ENCODE assay signal across 22 cellular contexts in the genomic region with DNA sequence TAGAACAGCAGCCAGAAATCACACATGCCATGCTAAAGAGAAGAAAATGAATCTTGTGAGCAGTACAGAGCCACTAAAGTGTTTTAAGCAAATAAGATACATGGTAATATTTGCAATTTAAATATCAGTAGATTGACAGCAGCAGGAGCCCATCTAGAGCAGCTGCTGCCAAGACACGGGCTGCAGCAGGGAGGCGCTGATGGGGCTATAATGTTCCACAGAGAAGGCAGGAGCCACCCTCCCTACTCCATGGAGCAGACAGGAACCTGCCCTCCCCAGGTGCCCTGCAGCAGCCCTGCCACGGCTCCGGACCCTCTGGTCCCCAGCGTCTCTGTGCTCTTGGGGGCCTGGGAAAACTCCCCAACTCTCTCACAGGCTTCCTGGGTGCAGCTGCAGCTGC.
A peak's percentile ranks its signal among the peaks of the same experiment; 100 is the strongest.
DNase-seq lines count a peak whose midpoint lies in the region; ATAC-seq, FAIRE-seq and TF ChIP-seq lines count a peak whose summit lies in the region.
"Had no signal": no experiment of that assay in that cellular context is flagged by ENCODE, and none has a peak within 500 bp of the region (broad histone marks: within the 10 kb centered on the region; RNA-seq: fewer than 3 reads in every experiment).

No MANE protein-coding gene starts in this region.

- peaks cover 31% of the 10 kb centered on the region for H3K9me3 Mint-ChIP-seq in central memory CD8-positive, alpha-beta T cell

- TF ChIP-seq POLR2A in upper lobe of left lung (IDR thresholded peaks at IDR 0.05): no peak

- peak; percentile 47 for DNase-seq in H7
- DNase-seq in central memory CD8-positive, alpha-beta T cell (ENCODE audit: low spot score in 2 of 2): no peak
- DNase-seq in iPS-NIHi7 (ENCODE audit: extremely low spot score): peak; percentile 56
- DNase-seq in upper lobe of left lung: no peak
- DNase-seq in HTR-8/SVneo (ENCODE audit: insufficient read length, low spot score): no peak
- DNase-seq in HPDE6-E6E7 (ENCODE audit: extremely low spot score): no peak
- DNase-seq: DMS53, GDM1, KBM-7, MM.1S, NCI-H1092, NCI-H2081, NCI-H2171 treated with DMSO at 0.1 percent for 48 hours, NCI-H446, Right ventricle myocardium superior had no signal

- no peak for FAIRE-seq in HTR-8/SVneo (lab: Jason Lieb, UNC)
- FAIRE-seq: A204.1, GM18507 had no signal

- no peak overlapping the region for H3K4me3 Mint-ChIP-seq in central memory CD8-positive, alpha-beta T cell
- H3K4me3 Mint-ChIP-seq: B cell, CD14-positive monocyte had no signal

- WGBS in upper lobe of left lung, 2 donors: 81 to 84% methylated on average over 2 to 5 of the region's 5 CpGs

- ATAC-seq in central memory CD8-positive, alpha-beta T cell (replicated peaks; ENCODE audit: extremely low read depth, poor library complexity, severe bottlenecking): peak; percentile 24
- peak; percentile 35 to 37 for ATAC-seq in upper lobe of left lung (ENCODE audit: low FRiP score in 2 of 2)
- ATAC-seq in GM19395 (IDR thresholded peaks at IDR 0.05; ENCODE audit: unreplicated experiment): no peak

- peaks cover 0 to 27% (median 10%) of the 10 kb centered on the region in 4 donors for H3K9me3 ChIP-seq in upper lobe of left lung

- no peak overlapping the region for H3K4me3 ChIP-seq in H7 (ENCODE audit: insufficient read depth, low read depth, low read length)
- H3K4me3 ChIP-seq in upper lobe of left lung: no peak overlapping the region
- H3K4me3 ChIP-seq: HAP-1, SK-N-MC had no signal

- H3K27me3 Mint-ChIP-seq in central memory CD8-positive, alpha-beta T cell: no peaks in the 10 kb centered on the region
- H3K27me3 Mint-ChIP-seq: B cell had no signal

- H3K36me3 ChIP-seq in H7 (replicated peaks; ENCODE audit: control insufficient read depth, insufficient read depth, low read length) (no peaks in the 10 kb centered on the region), upper lobe of left lung (no peaks in the 10 kb centered on the region)
- H3K36me3 ChIP-seq: HAP-1 had no signal

- no peaks in the 10 kb centered on the region for H3K27me3 ChIP-seq in H7 (ENCODE audit: control insufficient read depth, insufficient read depth, low read length)
- no peaks in the 10 kb centered on the region for H3K27me3 ChIP-seq in upper lobe of left lung

- H3K36me3 Mint-ChIP-seq in central memory CD8-positive, alpha-beta T cell (ENCODE audit: insufficient read depth): no peaks in the 10 kb centered on the region
- H3K36me3 Mint-ChIP-seq: CD14-positive monocyte had no signal

- TF ChIP-seq EP300 in upper lobe of left lung (IDR thresholded peaks at IDR 0.05): no peak

- H3K27ac Mint-ChIP-seq in central memory CD8-positive, alpha-beta T cell (ENCODE audit: low read depth): no peak overlapping the region
- H3K27ac Mint-ChIP-seq: B cell had no signal

- H3K4me1 Mint-ChIP-seq in central memory CD8-positive, alpha-beta T cell: no peaks in the 10 kb centered on the region
- H3K4me1 Mint-ChIP-seq: B cell, CD14-positive monocyte had no signal

- H3K4me1 ChIP-seq in upper lobe of left lung: no peaks in the 10 kb centered on the region
- H3K4me1 ChIP-seq: HAP-1 had no signal

- H3K27ac ChIP-seq in upper lobe of left lung: no peak overlapping the region
- H3K27ac ChIP-seq: SK-N-MC had no signal

- no peak for TF ChIP-seq CTCF in upper lobe of left lung (IDR thresholded peaks at IDR 0.05)

Comparison
In these comparisons a context has a peak if more than half of its experiments do, and no peak if none do; other contexts are left out.
1. DNase-seq: peak in H7 (single experiment) and iPS-NIHi7 (single experiment); none in central memory CD8-positive, alpha-beta T cell (0 of 2), upper lobe of left lung (0 of 2), HTR-8/SVneo (single experiment) and HPDE6-E6E7 (single experiment).